In genomic region chr3:49841126-49841525, GRCh38 we compare ENCODE assay signal across 2 cellular contexts.
A peak's percentile ranks its signal among the peaks of the same experiment; 100 is the strongest.
TF ChIP-seq lines count a peak whose summit lies in the region.

No MANE protein-coding gene starts in this region.

TF ChIP-seq in HEK293T, 16 proteins besides CTCF, POLR2A, EP300 and RAD21:
- no peak for TF ChIP-seq CTBP1 (IDR thresholded peaks at IDR 0.05; ENCODE audit: borderline replicate concordance)
- no peak for TF ChIP-seq PKNOX1 (IDR thresholded peaks at IDR 0.05)
- TF ChIP-seq FOXA1 (IDR thresholded peaks at IDR 0.05), result no peak
- TF ChIP-seq HDGF (IDR thresholded peaks at IDR 0.05; ENCODE audit: borderline replicate concordance), result no peak
- TF ChIP-seq FOXM1 (IDR thresholded peaks at IDR 0.05; ENCODE audit: borderline replicate concordance), result no peak
- no peak for TF ChIP-seq ARNT (IDR thresholded peaks at IDR 0.05)
- no peak for TF ChIP-seq ELF4 (IDR thresholded peaks at IDR 0.05)
- no peak for TF ChIP-seq NFRKB (IDR thresholded peaks at IDR 0.05)

TF ChIP-seq in K562, 482 proteins besides CTCF, POLR2A, EP300 and RAD21:
- TF ChIP-seq ZBTB8A (IDR thresholded peaks at IDR 0.05; ENCODE audit: partially characterized antibody), result no peak
- TF ChIP-seq, protein P1, sequence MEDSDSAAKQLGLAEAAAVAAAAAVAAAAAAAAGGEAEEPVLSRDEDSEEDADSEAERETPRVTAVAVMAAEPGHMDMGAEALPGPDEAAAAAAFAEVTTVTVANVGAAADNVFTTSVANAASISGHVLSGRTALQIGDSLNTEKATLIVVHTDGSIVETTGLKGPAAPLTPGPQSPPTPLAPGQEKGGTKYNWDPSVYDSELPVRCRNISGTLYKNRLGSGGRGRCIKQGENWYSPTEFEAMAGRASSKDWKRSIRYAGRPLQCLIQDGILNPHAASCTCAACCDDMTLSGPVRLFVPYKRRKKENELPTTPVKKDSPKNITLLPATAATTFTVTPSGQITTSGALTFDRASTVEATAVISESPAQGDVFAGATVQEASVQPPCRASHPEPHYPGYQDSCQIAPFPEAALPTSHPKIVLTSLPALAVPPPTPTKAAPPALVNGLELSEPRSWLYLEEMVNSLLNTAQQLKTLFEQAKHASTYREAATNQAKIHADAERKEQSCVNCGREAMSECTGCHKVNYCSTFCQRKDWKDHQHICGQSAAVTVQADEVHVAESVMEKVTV (CRISPR knock-in tag; IDR thresholded peaks at IDR 0.05), result 0 out of 2 replicates have a peak, but pooled peaks have one; percentile 23
- no peak for TF ChIP-seq NEUROD1 (IDR thresholded peaks at IDR 0.05; ENCODE audit: borderline replicate concordance, low read depth, low read length, partially characterized antibody)
- TF ChIP-seq NFXL1 (CRISPR knock-in tag; IDR thresholded peaks at IDR 0.05), result no peak
- TF ChIP-seq SMAD4 (CRISPR knock-in tag; conservative IDR thresholded peaks at IDR 0.05), result 0 out of 2 replicates have a peak, but pooled peaks have one; percentile 37
- TF ChIP-seq, protein P2, sequence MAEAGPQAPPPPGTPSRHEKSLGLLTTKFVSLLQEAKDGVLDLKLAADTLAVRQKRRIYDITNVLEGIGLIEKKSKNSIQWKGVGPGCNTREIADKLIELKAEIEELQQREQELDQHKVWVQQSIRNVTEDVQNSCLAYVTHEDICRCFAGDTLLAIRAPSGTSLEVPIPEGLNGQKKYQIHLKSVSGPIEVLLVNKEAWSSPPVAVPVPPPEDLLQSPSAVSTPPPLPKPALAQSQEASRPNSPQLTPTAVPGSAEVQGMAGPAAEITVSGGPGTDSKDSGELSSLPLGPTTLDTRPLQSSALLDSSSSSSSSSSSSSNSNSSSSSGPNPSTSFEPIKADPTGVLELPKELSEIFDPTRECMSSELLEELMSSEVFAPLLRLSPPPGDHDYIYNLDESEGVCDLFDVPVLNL (CRISPR knock-in tag; IDR thresholded peaks at IDR 0.05; ENCODE audit: low read depth), result no peak
- no peak for TF ChIP-seq ELK1 (CRISPR knock-in tag; IDR thresholded peaks at IDR 0.05)
- no peak for TF ChIP-seq CBFB (CRISPR knock-in tag; IDR thresholded peaks at IDR 0.05)
- TF ChIP-seq, protein P3, sequence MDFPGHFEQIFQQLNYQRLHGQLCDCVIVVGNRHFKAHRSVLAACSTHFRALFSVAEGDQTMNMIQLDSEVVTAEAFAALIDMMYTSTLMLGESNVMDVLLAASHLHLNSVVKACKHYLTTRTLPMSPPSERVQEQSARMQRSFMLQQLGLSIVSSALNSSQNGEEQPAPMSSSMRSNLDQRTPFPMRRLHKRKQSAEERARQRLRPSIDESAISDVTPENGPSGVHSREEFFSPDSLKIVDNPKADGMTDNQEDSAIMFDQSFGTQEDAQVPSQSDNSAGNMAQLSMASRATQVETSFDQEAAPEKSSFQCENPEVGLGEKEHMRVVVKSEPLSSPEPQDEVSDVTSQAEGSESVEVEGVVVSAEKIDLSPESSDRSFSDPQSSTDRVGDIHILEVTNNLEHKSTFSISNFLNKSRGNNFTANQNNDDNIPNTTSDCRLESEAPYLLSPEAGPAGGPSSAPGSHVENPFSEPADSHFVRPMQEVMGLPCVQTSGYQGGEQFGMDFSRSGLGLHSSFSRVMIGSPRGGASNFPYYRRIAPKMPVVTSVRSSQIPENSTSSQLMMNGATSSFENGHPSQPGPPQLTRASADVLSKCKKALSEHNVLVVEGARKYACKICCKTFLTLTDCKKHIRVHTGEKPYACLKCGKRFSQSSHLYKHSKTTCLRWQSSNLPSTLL (IDR thresholded peaks at IDR 0.05), result no peak
- TF ChIP-seq TAF1 (IDR thresholded peaks at IDR 0.05; ENCODE audit: control insufficient read depth, extremely low read depth, insufficient read depth, low read length, severe bottlenecking), result no peak
- TF ChIP-seq SAP30 (IDR thresholded peaks at IDR 0.05; ENCODE audit: borderline replicate concordance, insufficient read depth, low read depth, low read length, poor library complexity, severe bottlenecking), result no peak
- TF ChIP-seq ZBTB7A (IDR thresholded peaks at IDR 0.05; ENCODE audit: borderline replicate concordance, control insufficient read depth, low read depth, low read length), result no peak
- no peak for TF ChIP-seq MCM7 (IDR thresholded peaks at IDR 0.05)
- TF ChIP-seq GABPA (tag; conservative IDR thresholded peaks at IDR 0.05; ENCODE audit: low read depth), result no peak
- TF ChIP-seq ETS2 (tag; IDR thresholded peaks at IDR 0.05; ENCODE audit: borderline replicate concordance, poor library complexity, severe bottlenecking), result no peak
- TF ChIP-seq HDAC1 (IDR thresholded peaks at IDR 0.05), result no peak
- TF ChIP-seq HDGF (IDR thresholded peaks at IDR 0.05), result 0 out of 2 replicates have a peak, but pooled peaks have one; percentile 25
- TF ChIP-seq STAG1 (CRISPR knock-in tag; IDR thresholded peaks at IDR 0.05; ENCODE audit: borderline replicate concordance), result no peak; the same call in 1 of the 2 replicates
